18 cellular contexts compared by ENCODE assay signal in the genomic region with DNA sequence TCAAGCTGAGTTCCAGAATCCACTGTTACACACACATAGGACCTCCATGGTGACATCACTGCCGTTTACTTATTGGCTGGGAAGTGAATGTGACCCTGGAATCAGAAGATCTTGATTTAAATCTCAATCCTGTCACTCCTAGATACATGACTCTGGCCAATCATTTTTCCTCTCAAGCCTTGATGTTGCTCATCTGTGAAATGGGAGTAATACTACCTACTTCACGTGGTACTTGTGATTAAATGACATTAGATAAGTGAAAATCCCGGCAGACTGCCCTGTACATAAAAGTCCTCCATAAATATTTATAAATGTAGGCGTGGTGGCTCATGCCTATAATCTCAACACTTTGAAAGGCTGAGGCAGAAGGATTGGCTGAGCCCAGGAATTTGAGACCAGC.
DNase-seq lines count a peak whose midpoint lies in the region; ATAC-seq and TF ChIP-seq lines count a peak whose summit lies in the region.
"Had no signal": no experiment of that assay in that cellular context is flagged by ENCODE, and none has a peak within 500 bp of the region (broad histone marks: within the 10 kb centered on the region; RNA-seq: fewer than 3 reads in every experiment).

No MANE protein-coding gene starts in this region.

- ATAC-seq in Right ventricle myocardium inferior: no peak
- no peak for ATAC-seq in activated CD4-positive, CD25-positive, alpha-beta regulatory T cell treated with anti-CD3 and anti-CD28 coated beads, Interleukin-2, amount 50 U/mL, for 24 hours
- ATAC-seq: CD8-positive, alpha-beta T cell had no signal

- no peak for TF ChIP-seq CTCF in right atrium auricular region (IDR thresholded peaks at IDR 0.05)
- no peak for TF ChIP-seq CTCF in vagina (IDR thresholded peaks at IDR 0.05)

- H3K4me3 ChIP-seq in right atrium auricular region: no peak overlapping the region
- H3K4me3 ChIP-seq in muscle layer of colon (ENCODE audit: low read depth in 1 of 2, low read length in 2 of 2): peak overlapping the region in 1 of 2 donors; percentile 5
- H3K4me3 ChIP-seq in subcutaneous abdominal adipose tissue (ENCODE audit: low read depth in 1 of 5, low read length in 5 of 5): no peak overlapping the region
- no peak overlapping the region for H3K4me3 ChIP-seq in vagina
- H3K4me3 ChIP-seq: BLaER1 had no signal

- H3K9ac ChIP-seq in muscle layer of colon (ENCODE audit: low read length) (no peak overlapping the region), subcutaneous abdominal adipose tissue (ENCODE audit: low read length in 5 of 5) (no peak overlapping the region)
- H3K9ac ChIP-seq: BLaER1 had no signal

- H3K27me3 ChIP-seq in right atrium auricular region: no peaks in the 10 kb centered on the region
- no peaks in the 10 kb centered on the region for H3K27me3 ChIP-seq in muscle layer of colon (ENCODE audit: control insufficient read depth in 1 of 2, insufficient read depth in 2 of 2, low read length in 2 of 2)
- H3K27me3 ChIP-seq in subcutaneous abdominal adipose tissue (ENCODE audit: control insufficient read depth in 5 of 5, insufficient read depth in 4 of 5, low read length in 5 of 5): no peaks in the 10 kb centered on the region
- no peaks in the 10 kb centered on the region for H3K27me3 ChIP-seq in vagina
- H3K27me3 ChIP-seq: BLaER1 had no signal

- no peaks in the 10 kb centered on the region for H3K36me3 ChIP-seq in right atrium auricular region
- peaks cover 4% of the 10 kb centered on the region for H3K36me3 ChIP-seq in muscle layer of colon (ENCODE audit: insufficient read depth, low read length)
- no peaks in the 10 kb centered on the region for H3K36me3 ChIP-seq in subcutaneous abdominal adipose tissue (ENCODE audit: control insufficient read depth in 5 of 5, insufficient read depth in 5 of 5, low read length in 5 of 5)
- peaks cover 0 to 5% of the 10 kb centered on the region in 2 donors for H3K36me3 ChIP-seq in vagina

- H3K27ac ChIP-seq in right atrium auricular region (peak overlapping the region; percentile 35 to 78), muscle layer of colon (ENCODE audit: low read depth, low read length) (peak overlapping the region; percentile 40), subcutaneous abdominal adipose tissue (ENCODE audit: low read depth, low read length) (peak overlapping the region; percentile 35), vagina (peak overlapping the region; percentile 52)
- H3K27ac ChIP-seq: BLaER1 had no signal

- intact Hi-C loops in Right ventricle myocardium inferior (cut with DNase I) (no loop called here), vagina (cut with DNase I) (no loop called here)

- no peak for TF ChIP-seq POLR2A in vagina (IDR thresholded peaks at IDR 0.05)

- H3K4me1 ChIP-seq in right atrium auricular region (peaks cover 0 to 32% of the 10 kb centered on the region in 2 donors), muscle layer of colon (ENCODE audit: insufficient read depth, low read length) (peaks cover 57% of the 10 kb centered on the region), subcutaneous abdominal adipose tissue (ENCODE audit: control insufficient read depth in 5 of 5, insufficient read depth in 5 of 5, low read length in 5 of 5) (peaks cover 3 to 47% (median 20%) of the 10 kb centered on the region in 5 donors), vagina (peaks cover 41% of the 10 kb centered on the region)

- DNase-seq in right atrium auricular region (ENCODE audit: low spot score): no peak
- DNase-seq in Right ventricle myocardium inferior (ENCODE audit: missing footprints): no peak
- DNase-seq in vagina (ENCODE audit: extremely low spot score in 2 of 2): no peak
- no peak for DNase-seq in SIG-M5 (lab: John Stamatoyannopoulos, UW)
- DNase-seq in NCI-H1930 (lab: John Stamatoyannopoulos, UW): no peak
- DNase-seq: Calu3; CD8-positive, alpha-beta T cell; GF-D8; H9; NCI-H1092 treated with DMSO at 0.1 percent for 48 hours; NCI-H146; NCI-H2081; NCI-H446 treated with DMSO at 0.1 percent for 48 hours; Right ventricle myocardium superior had no signal

- peaks cover 0 to 11% of the 10 kb centered on the region in 2 donors for H3K9me3 ChIP-seq in right atrium auricular region
- no peaks in the 10 kb centered on the region for H3K9me3 ChIP-seq in muscle layer of colon (ENCODE audit: low read length)
- H3K9me3 ChIP-seq in subcutaneous abdominal adipose tissue (ENCODE audit: control insufficient read depth in 5 of 5, low read length in 5 of 5): peaks cover 0 to 4% (median 4%) of the 10 kb centered on the region in 5 donors
- H3K9me3 ChIP-seq in vagina: peaks cover 11% of the 10 kb centered on the region
